In genomic region chr2:27123302-27124150, GRCh38 we compare ENCODE assay signal across 1 cellular context.
TF ChIP-seq lines count a peak whose summit lies in the region.

ABHD1 (plus strand) TSS chr2:27123815; CDS start chr2:27123949, 134 bp downstream.

TF ChIP-seq in H1, 55 proteins besides CTCF, POLR2A, EP300 and RAD21 (continued from another document):
- TF ChIP-seq CEBPB (IDR thresholded peaks at IDR 0.05; ENCODE audit: low read depth, low read length) (peak; percentile 32; the same call in 1 of the 2 replicates), JUND (IDR thresholded peaks at IDR 0.05; ENCODE audit: low read length) (no peak), TAF7 (optimal IDR thresholded peaks at IDR 0.05; ENCODE audit: borderline replicate concordance, low read depth, low read length) (no peak), TAF1 (IDR thresholded peaks at IDR 0.05; ENCODE audit: low read depth, low read length) (0 out of 2 replicates have a peak, but pooled peaks have one; percentile 40), SP4 (IDR thresholded peaks at IDR 0.05; ENCODE audit: low read length) (peak; percentile 61; the same call in 1 of the 2 replicates), SP1 (IDR thresholded peaks at IDR 0.05; ENCODE audit: low read depth, low read length) (no peak), YY1 (IDR thresholded peaks at IDR 0.05; ENCODE audit: low read depth, low read length) (peak; percentile 91), BCL11A (IDR thresholded peaks at IDR 0.05; ENCODE audit: low read depth in 2 of 2, low read length in 2 of 2) (no peak), KDM4A (IDR thresholded peaks at IDR 0.05; ENCODE audit: low read depth, low read length, severe bottlenecking) (peak; percentile 97), POLR2AphosphoS5 (IDR thresholded peaks at IDR 0.05; ENCODE audit: low read depth, low read length) (no peak)
